28 cellular contexts compared by ENCODE assay signal in the genomic region with DNA sequence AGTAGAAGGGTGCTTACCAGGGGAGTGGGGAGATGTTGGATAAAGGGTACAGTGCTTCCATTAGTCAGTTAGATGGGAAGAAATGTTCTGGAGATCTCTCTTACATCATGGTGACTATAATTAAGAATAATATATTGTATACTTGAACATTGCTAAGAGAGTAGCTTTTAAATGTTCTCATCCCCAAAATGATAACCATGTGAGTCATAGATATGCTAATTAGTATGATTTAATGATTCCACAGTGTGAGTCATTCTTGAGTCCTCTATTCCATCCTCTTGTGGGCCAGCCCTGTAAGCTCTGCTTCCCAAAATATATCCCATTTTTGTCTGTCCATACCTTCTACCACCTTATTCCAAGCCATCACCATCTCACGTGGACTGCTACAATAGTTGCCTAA.
DNase-seq lines count a peak whose midpoint lies in the region; ATAC-seq and TF ChIP-seq lines count a peak whose summit lies in the region.
"Had no signal": no experiment of that assay in that cellular context is flagged by ENCODE, and none has a peak within 500 bp of the region (broad histone marks: within the 10 kb centered on the region; RNA-seq: fewer than 3 reads in every experiment).

No MANE protein-coding gene starts in this region.

- intact Hi-C loops in MCF 10A (cut with micrococcal nuclease), result no loop called here
- intact Hi-C loops in breast epithelium (cut with DNase I; ENCODE audit: low total_unique reads), result no loop called here
- intact Hi-C loops in Right ventricle myocardium superior (cut with DNase I), result no loop called here

- H3K4me3 ChIP-seq in breast epithelium (no peak overlapping the region), fibroblast of pulmonary artery (replicated peaks; ENCODE audit: low read depth, low read length) (no peak overlapping the region)
- H3K4me3 ChIP-seq: spleen, stomach had no signal

- H3K36me3 ChIP-seq in breast epithelium, result no peaks in the 10 kb centered on the region
- H3K36me3 ChIP-seq: brain microvascular endothelial cell, spleen, stomach had no signal

- no peaks in the 10 kb centered on the region for H3K4me1 ChIP-seq in breast epithelium
- H3K4me1 ChIP-seq: spleen, stomach had no signal

- H3K27me3 Mint-ChIP-seq in MCF 10A (ENCODE audit: insufficient read depth, unreplicated experiment), result no peaks in the 10 kb centered on the region
- H3K27me3 Mint-ChIP-seq: activated naive CD8-positive, alpha-beta T cell; memory B cell had no signal

- no peak overlapping the region for H3K27ac ChIP-seq in breast epithelium
- no peak overlapping the region for H3K27ac ChIP-seq in RWPE1
- H3K27ac ChIP-seq: 22Rv1, brain microvascular endothelial cell, C4-2B, stomach had no signal

- POLR2A ChIA-PET in MCF 10A (lab: Yijun Ruan, JAX), result interaction anchor here (0.7 kb wide), 1 partner anchor 393 kb away, joined by 4 read pairs; no protein-coding TSS in a partner anchor
- POLR2A ChIA-PET in RWPE1 (lab: Yijun Ruan, JAX; ENCODE audit: low non-redundant PET), result no interaction called here

- no peak for TF ChIP-seq POLR2A in breast epithelium (IDR thresholded peaks at IDR 0.05)

- BruUV-seq in MCF 10A (replicated peaks; lab: Mats Ljungman, UMichigan), result no TSS peak

- no peak for TF ChIP-seq CTCF in MCF 10A (IDR thresholded peaks at IDR 0.05; ENCODE audit: unreplicated experiment)
- TF ChIP-seq CTCF in breast epithelium (IDR thresholded peaks at IDR 0.05), result no peak
- no peak for TF ChIP-seq CTCF in RWPE1 (conservative IDR thresholded peaks at IDR 0.05; ENCODE audit: low read depth)
- no peak for TF ChIP-seq CTCF in fibroblast of pulmonary artery (IDR thresholded peaks at IDR 0.05; ENCODE audit: low read length, missing control alignments)

- no peaks in the 10 kb centered on the region for H3K27me3 ChIP-seq in breast epithelium
- H3K27me3 ChIP-seq: brain microvascular endothelial cell, spleen, stomach had no signal

- CTCF ChIA-PET in MCF 10A (lab: Yijun Ruan, JAX), result interaction anchor here (1.0 kb wide), 1 partner anchor 1150 kb away, joined by 3 read pairs; no protein-coding TSS in a partner anchor
- CTCF ChIA-PET in RWPE1 (lab: Yijun Ruan, JAX), result no interaction called here

- H3K4me1 Mint-ChIP-seq in MCF 10A (ENCODE audit: insufficient read depth, unreplicated experiment), result no peaks in the 10 kb centered on the region
- H3K4me1 Mint-ChIP-seq: memory B cell had no signal

- no peaks in the 10 kb centered on the region for H3K9me3 ChIP-seq in breast epithelium
- H3K9me3 ChIP-seq: stomach had no signal

- DNase-seq in MCF 10A (ENCODE audit: unreplicated experiment) (peak; percentile 4), breast epithelium (ENCODE audit: low spot score in 2 of 2) (no peak), RWPE1 (ENCODE audit: low spot score) (peak; percentile 31), fibroblast of pulmonary artery (ENCODE audit: low read depth) (peak; percentile 4), Right ventricle myocardium superior (no peak)
- no peak for DNase-seq in effector CD4-positive, alpha-beta T cell
- no peak for DNase-seq in activated CD4-positive, alpha-beta T cell treated with anti-CD3 and anti-CD28 coated beads, Interleukin-2, amount 50 U/mL, for 4 hours
- DNase-seq: activated CD4-positive, CD25-positive, alpha-beta regulatory T cell treated with anti-CD3 and anti-CD28 coated beads, Interleukin-2, amount 50 U/mL, for 72 hours; activated CD8-positive, alpha-beta memory T cell treated with anti-CD3 and anti-CD28 coated beads for 24 hours; activated T-cell treated with anti-CD3 and anti-CD28 coated beads, Interleukin-2, amount 50 U/mL, for 72 hours; brain microvascular endothelial cell; cortex of kidney; DMS 273 treated with DMSO at 0.1 percent for 48 hours; NCI-H1417; NCI-H2107; NCI-H510A; occipital lobe; RPMI8226; spleen; stimulated activated CD4-positive, alpha-beta T cell treated with anti-CD3 and anti-CD28 coated beads, Interleukin-4, amount 100 ng/mL, for 4 hours; stomach; SW 1271; trophoblast cell had no signal

- peaks cover 67% of the 10 kb centered on the region for H3K9me3 Mint-ChIP-seq in MCF 10A (ENCODE audit: unreplicated experiment)

- ATAC-seq in Right ventricle myocardium superior (ENCODE audit: poor library complexity) (no peak), HG03439 (IDR thresholded peaks at IDR 0.05; ENCODE audit: unreplicated experiment) (no peak)
- ATAC-seq: activated T-cell treated with anti-CD3 and anti-CD28 coated beads, Interleukin-2, amount 50 U/mL, for 72 hours had no signal

- no peak overlapping the region for H3K4me3 Mint-ChIP-seq in MCF 10A (ENCODE audit: unreplicated experiment)
- H3K4me3 Mint-ChIP-seq: activated naive CD8-positive, alpha-beta T cell; activated T-cell treated with anti-CD3 and anti-CD28 coated beads, Interleukin-2, amount 50 U/mL, for 72 hours; memory B cell had no signal

- H3K36me3 Mint-ChIP-seq in MCF 10A (ENCODE audit: insufficient read depth, unreplicated experiment), result no peaks in the 10 kb centered on the region
- H3K36me3 Mint-ChIP-seq: activated naive CD8-positive, alpha-beta T cell; memory B cell had no signal

- no peak overlapping the region for H3K27ac Mint-ChIP-seq in MCF 10A (ENCODE audit: low read depth, unreplicated experiment)
- H3K27ac Mint-ChIP-seq: activated naive CD8-positive, alpha-beta T cell; activated T-cell treated with anti-CD3 and anti-CD28 coated beads, Interleukin-2, amount 50 U/mL, for 72 hours; memory B cell had no signal

Comparison
In these comparisons a context has a peak if more than half of its experiments do, and no peak if none do; other contexts are left out.
1. DNase-seq: peak in MCF 10A (single experiment), RWPE1 (single experiment) and fibroblast of pulmonary artery (single experiment); none in breast epithelium (0 of 2), Right ventricle myocardium superior (single experiment), effector CD4-positive, alpha-beta T cell (single experiment) and activated CD4-positive, alpha-beta T cell treated with anti-CD3 and anti-CD28 coated beads, Interleukin-2, amount 50 U/mL, for 4 hours (0 of 2).